8 cellular contexts compared by ENCODE assay signal in the genomic region with DNA sequence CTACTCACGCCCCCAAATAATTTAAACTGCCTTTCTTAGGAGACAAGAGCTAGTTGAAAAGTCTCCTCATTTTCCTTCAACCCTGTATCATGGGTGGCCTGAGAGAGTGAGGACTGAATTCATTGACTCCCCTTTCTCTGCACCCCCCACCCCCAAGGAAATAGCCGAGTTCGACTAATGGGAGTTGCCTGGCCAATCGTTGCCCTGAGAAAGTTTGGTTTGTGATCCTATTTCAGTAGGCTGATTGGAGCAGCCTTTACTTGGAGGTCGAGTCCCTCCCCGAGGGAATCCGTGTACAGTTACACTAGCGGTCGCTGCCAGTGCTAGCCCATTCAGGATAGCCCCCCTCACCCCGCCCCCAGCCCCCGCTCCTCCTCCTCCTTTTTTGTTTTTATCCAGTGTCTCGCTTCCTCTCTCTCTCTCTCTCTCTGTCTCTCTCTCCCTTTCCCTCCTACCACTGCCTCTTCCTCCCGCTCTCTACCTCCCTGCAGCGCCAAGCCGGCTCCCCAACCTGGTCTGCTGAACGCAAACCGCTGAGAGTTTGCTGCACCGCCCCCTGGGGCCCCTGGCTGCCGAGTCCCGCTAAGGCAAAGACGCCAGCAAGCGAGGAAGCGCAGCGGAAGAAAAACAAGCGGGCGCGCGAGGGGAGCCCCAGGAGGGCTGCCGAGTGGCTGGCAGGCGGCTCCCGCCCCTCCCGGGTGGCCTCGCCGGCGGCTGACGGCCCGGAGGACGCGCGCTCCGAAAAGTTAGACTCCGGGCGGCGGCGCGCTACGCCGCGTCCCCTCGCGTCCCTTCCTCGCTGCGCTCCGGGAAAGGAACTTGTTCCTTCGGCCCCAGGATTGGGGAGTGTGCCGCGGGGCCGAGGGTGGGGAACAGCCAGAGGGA. TPM values are rescaled to one million over a fixed set of nuclear protein-coding genes. Genes with fewer than 3 reads are reported as not detected.
A peak's percentile ranks its signal among the peaks of the same experiment; 100 is the strongest.
DNase-seq lines count a peak whose midpoint lies in the region; ATAC-seq, FAIRE-seq and TF ChIP-seq lines count a peak whose summit lies in the region.

Gene GRAMD1B, plus strand, starts transcription at position 419 of the 885 bp plus-strand sequence. CDS start 524 bp downstream, outside the sequence.

- ATAC-seq in GM19467 (IDR thresholded peaks at IDR 0.05; ENCODE audit: unreplicated experiment) (peak; percentile 70), omental fat pad (ENCODE audit: low FRiP score) (no peak)

- H3K9me3 ChIP-seq in astrocyte (ENCODE audit: insufficient read depth, low read depth, low read length), result no peaks in the 10 kb centered on the region
- no peaks in the 10 kb centered on the region for H3K9me3 ChIP-seq in iPS-20b (ENCODE audit: insufficient read depth, low read depth, low read length)

- H3K4me1 Mint-ChIP-seq in IgD-negative memory B cell (peaks cover 0 to 7% (median 2%) of the 10 kb centered on the region in 3 donors), astrocyte (ENCODE audit: low read depth, unreplicated experiment) (peaks cover 5% of the 10 kb centered on the region)

- H3K4me3 Mint-ChIP-seq in IgD-negative memory B cell, result peak within 1 kb of the TSS in 3 of 4 donors; percentile 57 to 84 (median 75)
- peak within 1 kb of the TSS; percentile 82 for H3K4me3 Mint-ChIP-seq in astrocyte (ENCODE audit: unreplicated experiment)

- peak within 1 kb of the TSS; percentile 94 for H3K4me2 ChIP-seq in astrocyte (ENCODE audit: low read length)

- H3K4me1 ChIP-seq in astrocyte (ENCODE audit: insufficient read depth, low read length) (peaks cover 16% of the 10 kb centered on the region), iPS-20b (ENCODE audit: insufficient read depth, low read length) (peaks cover 26% of the 10 kb centered on the region; the same call in 1 of the 2 replicates)

- H3K27ac Mint-ChIP-seq in IgD-negative memory B cell (no peak within 1 kb of the TSS), astrocyte (ENCODE audit: unreplicated experiment) (peak within 1 kb of the TSS; percentile 38)

- H3K27me3 ChIP-seq in astrocyte (ENCODE audit: insufficient read depth, low read length), result peaks cover 12% of the 10 kb centered on the region
- peaks cover 53% of the 10 kb centered on the region for H3K27me3 ChIP-seq in iPS-20b (ENCODE audit: insufficient read depth, low read length)

- H3K36me3 ChIP-seq in astrocyte (ENCODE audit: insufficient read depth, low read length) (no peaks in the 10 kb centered on the region), iPS-20b (ENCODE audit: insufficient read depth, low read depth, low read length) (no peaks in the 10 kb centered on the region)

- no peak for FAIRE-seq in astrocyte (lab: Jason Lieb, UNC)

- H3K9ac ChIP-seq in astrocyte (ENCODE audit: low read length) (peak within 1 kb of the TSS; percentile 76), iPS-20b (ENCODE audit: low read depth, low read length) (peak within 1 kb of the TSS; percentile 72)

- H3K27me3 Mint-ChIP-seq in IgD-negative memory B cell (peaks cover 29% of the 10 kb centered on the region), astrocyte (ENCODE audit: low read depth, unreplicated experiment) (peaks cover 35% of the 10 kb centered on the region)

- no peaks in the 10 kb centered on the region for H3K9me3 Mint-ChIP-seq in IgD-negative memory B cell
- H3K9me3 Mint-ChIP-seq in astrocyte (ENCODE audit: unreplicated experiment), result peaks cover 4% of the 10 kb centered on the region

- TF ChIP-seq CTCF in astrocyte (IDR thresholded peaks at IDR 0.05; ENCODE audit: insufficient read depth, low read depth, low read length), result no peak
- no peak for TF ChIP-seq CTCF in omental fat pad (IDR thresholded peaks at IDR 0.05)

- DNase-seq in Ammon's horn (ENCODE audit: low spot score), result peak; percentile 25
- DNase-seq in T-helper 2 cell, result peak; percentile 44 to 90 (median 62)
- peak; percentile 79 for DNase-seq in astrocyte (ENCODE audit: low read depth)
- peak in 2 of 3 donors; percentile 64 to 66 for DNase-seq in stimulated activated CD4-positive, alpha-beta T cell treated with anti-CD3 and anti-CD28 coated beads, Interleukin-12 subunit alpha, Interleukin-12 subunit beta, amount 100 ng/mL, for 48 hours (ENCODE audit: low read depth in 2 of 3, low spot score in 1 of 3)
- DNase-seq in omental fat pad (ENCODE audit: low spot score), result no peak

- peaks cover 3% of the 10 kb centered on the region for H4K20me1 ChIP-seq in astrocyte (ENCODE audit: insufficient read depth, low read length)

- H3K27ac ChIP-seq in astrocyte (ENCODE audit: low read depth, low read length), result peak within 1 kb of the TSS; percentile 76
- H3K27ac ChIP-seq in iPS-20b (ENCODE audit: low read length), result no peak within 1 kb of the TSS

- H3K4me3 ChIP-seq in astrocyte (ENCODE audit: insufficient read depth, low read depth, low read length) (peak within 1 kb of the TSS; percentile 77), iPS-20b (ENCODE audit: low read length) (peak within 1 kb of the TSS; percentile 87)

- no peaks in the 10 kb centered on the region for H3K36me3 Mint-ChIP-seq in IgD-negative memory B cell
- H3K36me3 Mint-ChIP-seq in astrocyte (ENCODE audit: low read depth, unreplicated experiment), result no peaks in the 10 kb centered on the region

- H2AFZ ChIP-seq in astrocyte (ENCODE audit: low read depth, low read length), result peak within 1 kb of the TSS; percentile 100

- H3K79me2 ChIP-seq in astrocyte (ENCODE audit: insufficient read depth, low read length), result peaks cover 11% of the 10 kb centered on the region

RNA-seq across cellular contexts. Expression of gene GRAMD1B, which starts in this region (rescaled TPM):
- polyA plus RNA-seq in IgD-negative memory B cell, result not detected
- 4.9 and 6.5 TPM in 2 replicates for total RNA-seq in astrocyte
- total RNA-seq in omental fat pad, result 1 to 10 TPM; 2.1 to 8.5 (median 7.0) TPM
